In genomic region chr1:212293579-212293978, GRCh38 we compare ENCODE assay signal across 12 cellular contexts. TPM values are rescaled to one million over a fixed set of nuclear protein-coding genes. Genes with fewer than 3 reads are reported as not detected.
DNase-seq lines count a peak whose midpoint lies in the region; ATAC-seq, FAIRE-seq and TF ChIP-seq lines count a peak whose summit lies in the region.
"Had no signal": no experiment of that assay in that cellular context is flagged by ENCODE, and none has a peak within 500 bp of the region (broad histone marks: within the 10 kb centered on the region; RNA-seq: fewer than 3 reads in every experiment).

No MANE protein-coding gene starts in this region.

- TF ChIP-seq POLR2A in A549 (IDR thresholded peaks at IDR 0.05; ENCODE audit: low read length) (no peak), Peyer's patch (IDR thresholded peaks at IDR 0.05) (no peak)

- POLR2A ChIA-PET in A549 (lab: Yijun Ruan, JAX) = interaction anchor here (1.4 kb wide), 1 partner anchor 163 kb away, joined by 3 read pairs; no protein-coding TSS in a partner anchor

- FAIRE-seq in A549 (lab: Jason Lieb, UNC) = no peak

- no peak for TF ChIP-seq EP300 in A549 (IDR thresholded peaks at IDR 0.05)

- CTCF ChIA-PET in A549 (lab: Yijun Ruan, JAX) = interaction anchor here (0.9 to 8.5 kb wide), 4 partner anchors 74 to 229 kb away, joined by 4 to 105 read pairs (median 8); no protein-coding TSS in a partner anchor

- ATAC-seq in A549 (peak in 1 of 2 experiments; percentile 70; a peak in 3 of 6 replicates), GM21737 (IDR thresholded peaks at IDR 0.05; ENCODE audit: unreplicated experiment) (no peak)

- H3K9me3 ChIP-seq in A549 = no peaks in the 10 kb centered on the region
- no peaks in the 10 kb centered on the region for H3K9me3 ChIP-seq in Peyer's patch

- peak; percentile 27 to 43; a peak in 3 of 5 replicates for TF ChIP-seq RAD21 in A549 (conservative IDR thresholded peaks at IDR 0.05 in 1 of 2, IDR thresholded peaks at IDR 0.05 in 1 of 2)

- WGBS in A549 (ENCODE audit: missing lambda C conversion rate) = 88% methylated on average over 1 of the region's 1 CpG

- no peak overlapping the region for H3K4me2 ChIP-seq in A549

- no peaks in the 10 kb centered on the region for H3K27me3 ChIP-seq in Peyer's patch

- TF ChIP-seq CTCF in A549 (IDR thresholded peaks at IDR 0.05) (peak; percentile 25; the same call in 2 of the 3 replicates), Peyer's patch (IDR thresholded peaks at IDR 0.05) (peak in 3 of 6 experiments; percentile 32 to 47 (median 42))

- H3K27ac ChIP-seq in A549 (no peak overlapping the region), Peyer's patch (no peak overlapping the region)

- H3K4me1 ChIP-seq in A549 (peaks cover 32% of the 10 kb centered on the region), Peyer's patch (peaks cover 0 to 50% (median 22%) of the 10 kb centered on the region in 4 donors)

- no peak overlapping the region for H3K4me3 ChIP-seq in A549
- H3K4me3 ChIP-seq in Peyer's patch = no peak overlapping the region

- no peak for DNase-seq in A549 (ENCODE audit: low read depth in 1 of 2, low spot score in 1 of 2)
- DNase-seq in H4 (ENCODE audit: low spot score) = peak; percentile 15
- DNase-seq in astrocyte of the hippocampus (ENCODE audit: low read depth, low spot score) = peak; percentile 23
- DNase-seq in iris pigment epithelial cell (ENCODE audit: low read depth) = peak; percentile 20
- no peak for DNase-seq in NCI-H526 (lab: John Stamatoyannopoulos, UW)
- DNase-seq in Peyer's patch = no peak
- no peak for DNase-seq in activated CD4-positive, alpha-beta T cell treated with anti-CD3 and anti-CD28 coated beads, Interleukin-2, amount 50 U/mL, for 1 hour
- DNase-seq: CD4-positive, alpha-beta T cell; NCI-H1930; stimulated activated CD4-positive, alpha-beta T cell treated with anti-CD3 and anti-CD28 coated beads, Interleukin-2, amount 100 ng/mL, for 24 hours; T-helper 2 cell had no signal

- no peaks in the 10 kb centered on the region for H3K36me3 ChIP-seq in Peyer's patch

TF ChIP-seq in A549, 52 proteins besides CTCF, POLR2A, EP300 and RAD21:
- TF ChIP-seq SMC3 (IDR thresholded peaks at IDR 0.05) (0 out of 3 replicates have a peak, but pooled peaks have one; percentile 15), CEBPB (IDR thresholded peaks at IDR 0.05) (no peak)

RNA-seq across cellular contexts. Expression of gene PPP2R5A, which starts 8.4 kb away (rescaled TPM):
- polyA plus RNA-seq in A549 (2011; rRNA removed) (33.6 and 37.6 TPM in 2 replicates), A549 (2017; fragmentation: RNase III; extraction: RNeasy Plus Mini Kit Qiagen cat#74134 plus additional on column Dnase treatment) (14.8 to 15.1 TPM (median 14.9 TPM) in 3 replicates)
- 9.7 and 12.0 TPM in 2 replicates for polyA plus RNA-seq in A549 (2012; cell fraction: cytosol; rRNA removed)
- polyA plus RNA-seq in A549 (2012; cell fraction: nucleus; rRNA removed) = 6.1 and 6.4 TPM in 2 replicates
- 6.8 and 7.9 TPM in 2 replicates for polyA minus RNA-seq in A549 (2011; rRNA and poly(A)+ RNA removed)
- total RNA-seq in H4 (2014; rRNA removed; shearing (Covaris generic)) = 15.1 and 18.4 TPM in 2 replicates
- total RNA-seq in Peyer's patch = 10 to 100 TPM; 38.9 to 51.8 (median 45.3) TPM

Comparison
In these comparisons a context has a peak if more than half of its experiments do, and no peak if none do; other contexts are left out.
1. DNase-seq: peak in H4 (single experiment), astrocyte of the hippocampus (single experiment) and iris pigment epithelial cell (single experiment); none in A549 (0 of 2), NCI-H526 (0 of 2), Peyer's patch (0 of 3) and activated CD4-positive, alpha-beta T cell treated with anti-CD3 and anti-CD28 coated beads, Interleukin-2, amount 50 U/mL, for 1 hour (single experiment).